23 cellular contexts compared by ENCODE assay signal in genomic region chrX:110713666-110714065, GRCh38.
"Had no signal": no experiment of that assay in that cellular context is flagged by ENCODE, and none has a peak within 500 bp of the region (broad histone marks: within the 10 kb centered on the region; RNA-seq: fewer than 3 reads in every experiment).

No MANE protein-coding gene starts in this region.

- H3K27me3 Mint-ChIP-seq: dendritic cell treated with granulocyte-macrophage colony-stimulating factor and Interleukin-4, amounts not matched to agents 40 ng/mL and 50 ng/mL, for 4 days; effector memory CD8-positive, alpha-beta T cell had no signal

- DNase-seq: colonic mucosa; cortex of kidney; dermis blood vessel endothelial cell; dorsolateral prefrontal cortex; effector CD4-positive, alpha-beta T cell; effector CD8-positive, alpha-beta T cell; effector memory CD4-positive, alpha-beta T cell; effector memory CD8-positive, alpha-beta T cell; endodermal cell; erythroblast; esophagus squamous epithelium; foreskin fibroblast; foreskin keratinocyte; foreskin melanocyte; gastrocnemius medialis; glutamatergic neuron; head of caudate nucleus; heart left ventricle; heart right ventricle had no signal

- H3K4me3 Mint-ChIP-seq: dendritic cell treated with granulocyte-macrophage colony-stimulating factor and Interleukin-4, amounts not matched to agents 40 ng/mL and 50 ng/mL, for 4 days; effector memory CD8-positive, alpha-beta T cell; endodermal cell had no signal

- H3K27me3 ChIP-seq: colonic mucosa, foreskin keratinocyte had no signal

- H3K27ac ChIP-seq: colonic mucosa, coronary artery, dorsolateral prefrontal cortex, epithelial cell of prostate, esophagus squamous epithelium, foreskin keratinocyte, gastrocnemius medialis, heart left ventricle, heart right ventricle had no signal

- H3K4me1 ChIP-seq: colonic mucosa, esophagus squamous epithelium, foreskin keratinocyte, gastrocnemius medialis, heart left ventricle, heart right ventricle had no signal

- H3K9me3 ChIP-seq: colonic mucosa, esophagus squamous epithelium, gastrocnemius medialis, heart left ventricle, heart right ventricle had no signal

- H3K9me3 Mint-ChIP-seq: dendritic cell treated with granulocyte-macrophage colony-stimulating factor and Interleukin-4, amounts not matched to agents 40 ng/mL and 50 ng/mL, for 4 days; effector memory CD8-positive, alpha-beta T cell; endodermal cell had no signal

- H3K4me1 Mint-ChIP-seq: endodermal cell had no signal

- H3K36me3 ChIP-seq: colonic mucosa, esophagus squamous epithelium, gastrocnemius medialis, heart left ventricle, heart right ventricle had no signal

- H3K27ac Mint-ChIP-seq: dendritic cell treated with granulocyte-macrophage colony-stimulating factor and Interleukin-4, amounts not matched to agents 40 ng/mL and 50 ng/mL, for 4 days; effector memory CD8-positive, alpha-beta T cell; endodermal cell had no signal

- H3K4me3 ChIP-seq: colonic mucosa, coronary artery, dorsolateral prefrontal cortex, esophagus squamous epithelium, gastrocnemius medialis, heart left ventricle, heart right ventricle had no signal

- ATAC-seq: effector memory CD8-positive, alpha-beta T cell; esophagus mucosa; foreskin keratinocyte; gastrocnemius medialis; heart left ventricle; heart right ventricle had no signal
